Comparison of ENCODE assay signal across 8 cellular contexts in genomic region chr13:114282143-114282685, GRCh38. TPM values are rescaled to one million over a fixed set of nuclear protein-coding genes. Genes with fewer than 3 reads are reported as not detected.
DNase-seq lines count a peak whose midpoint lies in the region; ATAC-seq lines count a peak whose summit lies in the region.

No MANE protein-coding gene starts in this region.

- peak overlapping the region; percentile 76 for H3K4me3 Mint-ChIP-seq in activated CD8-positive, alpha-beta memory T cell treated with anti-CD3 and anti-CD28 coated beads, Interleukin-2, amount 10 ng/mL, durations not matched to agents 7 days and 5 days
- H3K4me3 Mint-ChIP-seq in naive B cell = peak overlapping the region; percentile 90 to 96 (median 93)

- H3K36me3 Mint-ChIP-seq in activated CD8-positive, alpha-beta memory T cell treated with anti-CD3 and anti-CD28 coated beads, Interleukin-2, amount 10 ng/mL, durations not matched to agents 7 days and 5 days = peaks cover 30% of the 10 kb centered on the region
- H3K36me3 Mint-ChIP-seq in naive B cell = peaks cover 7 to 11% of the 10 kb centered on the region in 2 donors

- H3K27me3 Mint-ChIP-seq in activated CD8-positive, alpha-beta memory T cell treated with anti-CD3 and anti-CD28 coated beads, Interleukin-2, amount 10 ng/mL, durations not matched to agents 7 days and 5 days = no peaks in the 10 kb centered on the region
- H3K27me3 Mint-ChIP-seq in naive B cell = no peaks in the 10 kb centered on the region

- CTCF ChIA-PET in activated CD8-positive, alpha-beta memory T cell treated with anti-CD3 and anti-CD28 coated beads, Interleukin-2, amount 10 ng/mL, durations not matched to agents 7 days and 5 days (lab: Charles Lee) = interaction anchor here (0.7 to 2.4 kb wide), 6 partner anchors 30 to 70 kb away, joined by 3 to 6 read pairs (median 4); no protein-coding TSS in a partner anchor

- peaks cover 47% of the 10 kb centered on the region for H3K4me1 Mint-ChIP-seq in activated CD8-positive, alpha-beta memory T cell treated with anti-CD3 and anti-CD28 coated beads, Interleukin-2, amount 10 ng/mL, durations not matched to agents 7 days and 5 days
- peaks cover 25 to 44% (median 31%) of the 10 kb centered on the region in 3 donors for H3K4me1 Mint-ChIP-seq in naive B cell

- DNase-seq in DMS 273 (lab: John Stamatoyannopoulos, UW; ENCODE audit: unreplicated experiment) (peak; percentile 73), DMS 273 treated with DMSO at 0.1 percent for 48 hours (lab: John Stamatoyannopoulos, UW) (no peak), NCI-H524 (lab: John Stamatoyannopoulos, UW) (peak; percentile 18 to 41), naive B cell (no peak), stromal cell of bone marrow (ENCODE audit: low read depth) (peak; percentile 40)
- peak; percentile 57 for DNase-seq in activated CD8-positive, alpha-beta memory T cell treated with anti-CD3 and anti-CD28 coated beads, Interleukin-2, amount 10 ng/mL, durations not matched to agents 7 days and 5 days

- ATAC-seq in HG02798 (IDR thresholded peaks at IDR 0.05; ENCODE audit: poor library complexity, unreplicated experiment) = peak; percentile 22
- peak; percentile 71 for ATAC-seq in activated CD8-positive, alpha-beta memory T cell treated with anti-CD3 and anti-CD28 coated beads, Interleukin-2, amount 10 ng/mL, durations not matched to agents 7 days and 5 days
- ATAC-seq in esophagus mucosa = peak; percentile 14
- peak; percentile 65 to 67 for ATAC-seq in naive B cell (ENCODE audit: low read depth in 2 of 2)

- H3K27ac Mint-ChIP-seq in activated CD8-positive, alpha-beta memory T cell treated with anti-CD3 and anti-CD28 coated beads, Interleukin-2, amount 10 ng/mL, durations not matched to agents 7 days and 5 days = peak overlapping the region; percentile 89
- peak overlapping the region in 5 of 6 donors; percentile 90 to 97 (median 96) for H3K27ac Mint-ChIP-seq in naive B cell

- no peaks in the 10 kb centered on the region for H3K9me3 Mint-ChIP-seq in activated CD8-positive, alpha-beta memory T cell treated with anti-CD3 and anti-CD28 coated beads, Interleukin-2, amount 10 ng/mL, durations not matched to agents 7 days and 5 days (ENCODE audit: low read depth)
- H3K9me3 Mint-ChIP-seq in naive B cell = no peaks in the 10 kb centered on the region

RNA-seq across cellular contexts. Expression of gene UPF3A, which starts 0.8 kb away (rescaled TPM):
- 10 to 100 TPM; 56.1 to 63.4 TPM for total RNA-seq in activated CD8-positive, alpha-beta memory T cell treated with anti-CD3 and anti-CD28 coated beads, Interleukin-2, amount 10 ng/mL, durations not matched to agents 7 days and 5 days
- 26.2 TPM for total RNA-seq in esophagus mucosa
- polyA plus RNA-seq in naive B cell (ENCODE audit: low read depth in 6 of 6) = 10 to 100 TPM; 17.0 to 26.8 (median 23.0) TPM

RNA-seq across cellular contexts. Expression of gene CHAMP1, which starts 32.1 kb away (rescaled TPM):
- 10 to 100 TPM; 34.1 to 37.0 TPM for total RNA-seq in activated CD8-positive, alpha-beta memory T cell treated with anti-CD3 and anti-CD28 coated beads, Interleukin-2, amount 10 ng/mL, durations not matched to agents 7 days and 5 days
- total RNA-seq in esophagus mucosa = 8.9 TPM
- polyA plus RNA-seq in naive B cell (ENCODE audit: low read depth in 6 of 6) = 10 to 100 TPM in 5 of 6 donors, 1 to 10 TPM in 1; 5.6 to 26.3 (median 17.7) TPM

RNA-seq across cellular contexts. Expression of gene CDC16, which starts 47.5 kb away (rescaled TPM):
- total RNA-seq in activated CD8-positive, alpha-beta memory T cell treated with anti-CD3 and anti-CD28 coated beads, Interleukin-2, amount 10 ng/mL, durations not matched to agents 7 days and 5 days = 10 to 100 TPM; 73.5 to 81.5 TPM
- 32.2 TPM for total RNA-seq in esophagus mucosa
- polyA plus RNA-seq in naive B cell (ENCODE audit: low read depth in 6 of 6) = 10 to 100 TPM; 21.4 to 29.9 (median 24.5) TPM

Comparison
In these comparisons a context has a peak if more than half of its experiments do, and no peak if none do; other contexts are left out.
1. DNase-seq: peak in DMS 273 (single experiment), NCI-H524 (2 of 2), activated CD8-positive, alpha-beta memory T cell treated with anti-CD3 and anti-CD28 coated beads, Interleukin-2, amount 10 ng/mL, durations not matched to agents 7 days and 5 days (single experiment) and stromal cell of bone marrow (single experiment); none in DMS 273 treated with DMSO at 0.1 percent for 48 hours (single experiment) and naive B cell (single experiment).
2. ATAC-seq: peak in every context shown above with its lines; median percentile 71 in activated CD8-positive, alpha-beta memory T cell treated with anti-CD3 and anti-CD28 coated beads, Interleukin-2, amount 10 ng/mL, durations not matched to agents 7 days and 5 days; 66 in naive B cell; 22 in HG02798; 14 in esophagus mucosa.